ENCODE assay signal across 11 cellular contexts in the genomic region with DNA sequence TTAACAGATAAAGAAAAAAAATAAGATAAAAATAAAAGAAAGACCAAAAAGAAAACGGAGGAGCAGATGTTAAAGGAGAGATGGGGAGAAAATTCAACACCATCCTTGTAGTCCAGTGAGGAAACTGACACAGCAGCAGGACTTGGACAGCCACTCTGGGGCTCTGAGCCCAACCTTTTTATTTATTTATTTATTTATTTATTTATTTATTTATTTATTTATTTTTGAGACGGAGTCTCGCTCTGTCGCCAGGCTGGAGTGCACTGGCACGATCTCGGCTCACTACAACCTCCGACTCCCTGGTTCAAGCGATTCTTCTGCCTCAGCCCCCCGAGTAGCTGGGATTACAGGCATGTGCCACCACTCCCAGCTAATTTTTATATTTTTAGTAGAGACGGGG. TPM values are rescaled to one million over a fixed set of nuclear protein-coding genes. Genes with fewer than 3 reads are reported as not detected.
"Had no signal": no experiment of that assay in that cellular context is flagged by ENCODE, and none has a peak within 500 bp of the region (broad histone marks: within the 10 kb centered on the region; RNA-seq: fewer than 3 reads in every experiment).

No MANE protein-coding gene starts in this region.

RNA-seq across cellular contexts. Expression of gene ATP1A2, which starts 4.1 kb away (rescaled TPM):
- total RNA-seq: natural killer cell, progenitor cell of endocrine pancreas, pulmonary artery endothelial cell, smooth muscle cell had no signal

RNA-seq across cellular contexts. Expression of gene KCNJ9, which starts 30.1 kb away (rescaled TPM):
- total RNA-seq: natural killer cell, osteoblast, ovary, progenitor cell of endocrine pancreas, pulmonary artery endothelial cell, smooth muscle cell, spleen, upper lobe of right lung had no signal

RNA-seq across cellular contexts. Expression of gene ATP1A4, which starts 39.9 kb away (rescaled TPM):
- total RNA-seq: natural killer cell, osteoblast, progenitor cell of endocrine pancreas, pulmonary artery endothelial cell, right atrium auricular region, smooth muscle cell, suprapubic skin had no signal

RNA-seq across cellular contexts. Expression of gene KCNJ10, which starts 41.5 kb away (rescaled TPM):
- total RNA-seq: natural killer cell, osteoblast, pulmonary artery endothelial cell, smooth muscle cell, suprapubic skin, transverse colon, upper lobe of right lung had no signal
